Comparison of ENCODE assay signal across 16 cellular contexts in genomic region chr5:180080670-180081280, GRCh38. TPM values are rescaled to one million over a fixed set of nuclear protein-coding genes. Genes with fewer than 3 reads are reported as not detected.
DNase-seq lines count a peak whose midpoint lies in the region; ATAC-seq and TF ChIP-seq lines count a peak whose summit lies in the region.
"Had no signal": no experiment of that assay in that cellular context is flagged by ENCODE, and none has a peak within 500 bp of the region (broad histone marks: within the 10 kb centered on the region; RNA-seq: fewer than 3 reads in every experiment).

No MANE protein-coding gene starts in this region.

- no peak overlapping the region for H4K5ac ChIP-seq in H9 (ENCODE audit: insufficient read length, low read depth, low read length)

- no peak overlapping the region for H2BK15ac ChIP-seq in H9 (ENCODE audit: low read depth, low read length)

- H3K9me3 Mint-ChIP-seq in T-helper 2 cell treated with Interferon-gamma antibody and Interleukin-4, amounts not matched to agents 5 μg/mL and 100 μg/mL, for 36 hours, result no peaks in the 10 kb centered on the region
- no peaks in the 10 kb centered on the region for H3K9me3 Mint-ChIP-seq in effector memory CD8-positive, alpha-beta T cell
- peaks cover 21% of the 10 kb centered on the region in 2 experiments for H3K9me3 Mint-ChIP-seq in H9
- H3K9me3 Mint-ChIP-seq: memory B cell had no signal

- no peak overlapping the region for H3K23ac ChIP-seq in H9 (ENCODE audit: insufficient read length, low read depth, low read length)

- ATAC-seq in effector memory CD8-positive, alpha-beta T cell (replicated peaks), result peak; percentile 46

- H3K79me1 ChIP-seq in H9 (ENCODE audit: insufficient read depth, low read depth, low read length, poor library complexity, severe bottlenecking), result no peaks in the 10 kb centered on the region

- H4K20me1 ChIP-seq in H9 (ENCODE audit: control insufficient read depth, insufficient read depth, insufficient read length), result no peaks in the 10 kb centered on the region

- WGBS in H9 (ENCODE audit: extremely low coverage, insufficient read length, low lambda C conversion rate), result no CpG with 5 or more reads among the region's 15 CpGs

- no peak overlapping the region for H3K18ac ChIP-seq in H9 (ENCODE audit: insufficient read length, low read depth, low read length)

- H3K27ac Mint-ChIP-seq in T-helper 2 cell treated with Interferon-gamma antibody and Interleukin-4, amounts not matched to agents 5 μg/mL and 100 μg/mL, for 36 hours, result no peak overlapping the region
- no peak overlapping the region for H3K27ac Mint-ChIP-seq in effector memory CD8-positive, alpha-beta T cell
- no peak overlapping the region for H3K27ac Mint-ChIP-seq in H9
- H3K27ac Mint-ChIP-seq: memory B cell had no signal

- no peak overlapping the region for H3T11ph ChIP-seq in H9 (ENCODE audit: low read length)

- no peak overlapping the region for H3K4ac ChIP-seq in H9 (ENCODE audit: low read depth, low read length)

- no peaks in the 10 kb centered on the region for H3K79me2 ChIP-seq in H9 (ENCODE audit: insufficient read depth, low read length)
- H3K79me2 ChIP-seq: parathyroid adenoma had no signal

- no peak overlapping the region for H4K91ac ChIP-seq in H9 (ENCODE audit: insufficient read length, low read depth, low read length)

- no peak overlapping the region for H2AK5ac ChIP-seq in H9 (ENCODE audit: insufficient read length, low read length)

- no peak for TF ChIP-seq CTCF in H9 (conservative IDR thresholded peaks at IDR 0.05)

- no peak overlapping the region for H2BK12ac ChIP-seq in H9 (ENCODE audit: insufficient read length, low read depth, low read length)

- no peak overlapping the region for H4K8ac ChIP-seq in H9 (replicated peaks; ENCODE audit: insufficient read length, low read depth, low read length)

- H3K56ac ChIP-seq in H9 (ENCODE audit: insufficient read length, low read depth, low read length), result no peak overlapping the region

- no peak overlapping the region for H2BK20ac ChIP-seq in H9 (ENCODE audit: low read depth, low read length, poor library complexity, severe bottlenecking)

- no peaks in the 10 kb centered on the region for H3K9me3 ChIP-seq in H9 (ENCODE audit: control insufficient read depth, low read depth, low read length)
- H3K9me3 ChIP-seq: SJCRH30 had no signal

- H3K4me1 ChIP-seq in H9 (ENCODE audit: insufficient read depth, low read length), result peaks cover 17% of the 10 kb centered on the region; the same call in 1 of the 2 replicates
- H3K4me1 ChIP-seq: SJCRH30 had no signal

- H3K27me3 ChIP-seq in H9 (ENCODE audit: insufficient read depth, low read length), result no peaks in the 10 kb centered on the region
- H3K27me3 ChIP-seq: SJCRH30 had no signal

- H3K14ac ChIP-seq in H9 (ENCODE audit: insufficient read depth, low read length), result no peak overlapping the region

- H3K23me2 ChIP-seq in H9 (ENCODE audit: insufficient read length, low read depth, low read length, poor library complexity, severe bottlenecking), result no peaks in the 10 kb centered on the region

- no peak overlapping the region for H3K9ac ChIP-seq in H9 (ENCODE audit: extremely low read depth, insufficient read length, low read length)
- H3K9ac ChIP-seq: parathyroid adenoma had no signal

- no peak for DNase-seq in T-helper 2 cell treated with Interferon-gamma antibody and Interleukin-4, amounts not matched to agents 5 μg/mL and 100 μg/mL, for 36 hours (ENCODE audit: low spot score)
- DNase-seq in activated CD8-positive, alpha-beta memory T cell treated with anti-CD3 and anti-CD28 coated beads, Interleukin-2, amount 50 U/mL, for 4 hours, result peak; percentile 53
- peak in 2 of 3 experiments; percentile 20 to 22 for DNase-seq in effector memory CD8-positive, alpha-beta T cell
- DNase-seq in stimulated activated CD8-positive, alpha-beta memory T cell treated with anti-CD3 and anti-CD28 coated beads, Interleukin-4, amount 100 ng/mL, for 48 hours, result peak; percentile 63
- DNase-seq in SIG-M5 (lab: John Stamatoyannopoulos, UW) (no peak), H9 (no peak), NCI-H1436 treated with DMSO at 0.1 percent for 48 hours (lab: John Stamatoyannopoulos, UW) (no peak), DMS79 (lab: John Stamatoyannopoulos, UW) (no peak)
- DNase-seq: amniotic stem cell, Calu3, IMR-90, NCI-H187 treated with DMSO at 0.1 percent for 48 hours, SJCRH30 had no signal

- H2AFZ ChIP-seq in H9 (ENCODE audit: low read length), result no peak overlapping the region
- H2AFZ ChIP-seq: parathyroid adenoma had no signal

- no peak overlapping the region for H2BK5ac ChIP-seq in H9 (ENCODE audit: insufficient read length, low read length)

- peaks cover 35% of the 10 kb centered on the region for H3K27me3 Mint-ChIP-seq in T-helper 2 cell treated with Interferon-gamma antibody and Interleukin-4, amounts not matched to agents 5 μg/mL and 100 μg/mL, for 36 hours (ENCODE audit: low read depth)
- peaks cover 46 to 78% of the 10 kb centered on the region in 2 donors for H3K27me3 Mint-ChIP-seq in effector memory CD8-positive, alpha-beta T cell
- peaks cover 2% of the 10 kb centered on the region; the same call in 1 of the 2 replicates for H3K27me3 Mint-ChIP-seq in H9 (ENCODE audit: low read depth)

- H3K4me1 Mint-ChIP-seq in T-helper 2 cell treated with Interferon-gamma antibody and Interleukin-4, amounts not matched to agents 5 μg/mL and 100 μg/mL, for 36 hours (ENCODE audit: low read depth), result peaks cover 6% of the 10 kb centered on the region
- peaks cover 2 to 3% of the 10 kb centered on the region in 2 donors for H3K4me1 Mint-ChIP-seq in effector memory CD8-positive, alpha-beta T cell (ENCODE audit: low read depth in 2 of 2)
- peaks cover 44 to 47% of the 10 kb centered on the region in 2 experiments for H3K4me1 Mint-ChIP-seq in H9
- H3K4me1 Mint-ChIP-seq: memory B cell had no signal

- H3K27ac ChIP-seq in H9 (ENCODE audit: insufficient read length, low read depth, low read length), result no peak overlapping the region
- H3K27ac ChIP-seq: coronary artery, parathyroid adenoma, SJCRH30 had no signal

- peak overlapping the region; percentile 61 for H3K4me3 Mint-ChIP-seq in T-helper 2 cell treated with Interferon-gamma antibody and Interleukin-4, amounts not matched to agents 5 μg/mL and 100 μg/mL, for 36 hours
- H3K4me3 Mint-ChIP-seq in effector memory CD8-positive, alpha-beta T cell, result peak overlapping the region; percentile 15 to 59
- no peak overlapping the region for H3K4me3 Mint-ChIP-seq in H9
- H3K4me3 Mint-ChIP-seq: memory B cell had no signal

- no peak overlapping the region for H2BK120ac ChIP-seq in H9 (ENCODE audit: low read depth, low read length, poor library complexity, severe bottlenecking)

- no peak overlapping the region for H3K4me2 ChIP-seq in H9 (ENCODE audit: insufficient read depth, insufficient read length, low read length)

- no peaks in the 10 kb centered on the region for H3K36me3 Mint-ChIP-seq in T-helper 2 cell treated with Interferon-gamma antibody and Interleukin-4, amounts not matched to agents 5 μg/mL and 100 μg/mL, for 36 hours (ENCODE audit: low read depth)
- no peaks in the 10 kb centered on the region for H3K36me3 Mint-ChIP-seq in effector memory CD8-positive, alpha-beta T cell (ENCODE audit: insufficient read depth)
- peaks cover 15 to 27% (median 18%) of the 10 kb centered on the region in 3 experiments for H3K36me3 Mint-ChIP-seq in H9 (ENCODE audit: insufficient read depth in 1 of 3, low read depth in 3 of 3)
- H3K36me3 Mint-ChIP-seq: memory B cell had no signal

RNA-seq across cellular contexts. Expression of gene RNF130, which starts 9.2 kb away (rescaled TPM):
- 76.4 and 80.0 TPM in 2 replicates for total RNA-seq in H9 (2021)

Comparison
In these comparisons a context has a peak if more than half of its experiments do, and no peak if none do; other contexts are left out.
1. DNase-seq: peak in activated CD8-positive, alpha-beta memory T cell treated with anti-CD3 and anti-CD28 coated beads, Interleukin-2, amount 50 U/mL, for 4 hours (single experiment), effector memory CD8-positive, alpha-beta T cell (2 of 3) and stimulated activated CD8-positive, alpha-beta memory T cell treated with anti-CD3 and anti-CD28 coated beads, Interleukin-4, amount 100 ng/mL, for 48 hours (single experiment); none in T-helper 2 cell treated with Interferon-gamma antibody and Interleukin-4, amounts not matched to agents 5 μg/mL and 100 μg/mL, for 36 hours (single experiment), SIG-M5 (single experiment), H9 (single experiment), NCI-H1436 treated with DMSO at 0.1 percent for 48 hours (single experiment) and DMS79 (single experiment).
2. H3K4me3 Mint-ChIP-seq: peak in T-helper 2 cell treated with Interferon-gamma antibody and Interleukin-4, amounts not matched to agents 5 μg/mL and 100 μg/mL, for 36 hours (single experiment) and effector memory CD8-positive, alpha-beta T cell (2 of 2); none in H9 (0 of 2).